Comparison of ENCODE assay signal across 1 cellular context in genomic region chrX:95524018-95524417, GRCh38.
A peak's percentile ranks its signal among the peaks of the same experiment; 100 is the strongest.
TF ChIP-seq lines count a peak whose summit lies in the region.

No MANE protein-coding gene starts in this region.

TF ChIP-seq in HEK293, 187 proteins besides CTCF, POLR2A, EP300 and RAD21 (continued from another document):
- TF ChIP-seq ZNF529 (tag by site-specific recombination; IDR thresholded peaks at IDR 0.05; ENCODE audit: insufficient replicate concordance) (peak; percentile 53), ZNF266 (tag by site-specific recombination; IDR thresholded peaks at IDR 0.05; ENCODE audit: low read depth) (peak; percentile 47; the same call in 1 of the 2 replicates), ZNF426 (tag by site-specific recombination; IDR thresholded peaks at IDR 0.05) (peak; percentile 65), ZXDB (tag by site-specific recombination; IDR thresholded peaks at IDR 0.05) (peak; percentile 23; the same call in 1 of the 2 replicates), ZNF140 (tag by site-specific recombination; IDR thresholded peaks at IDR 0.05) (peak; percentile 87), ZNF555 (tag by site-specific recombination; conservative IDR thresholded peaks at IDR 0.05) (peak; percentile 53), ZNF433 (tag by site-specific recombination; IDR thresholded peaks at IDR 0.05; ENCODE audit: low read depth) (0 out of 2 replicates have a peak, but pooled peaks have one; percentile 25), ZNF518A (tag by site-specific recombination; conservative IDR thresholded peaks at IDR 0.05; ENCODE audit: low read depth) (peak; percentile 57; the same call in 1 of the 2 replicates), ZNF202 (tag by site-specific recombination; IDR thresholded peaks at IDR 0.05; ENCODE audit: borderline replicate concordance) (peak; percentile 62; the same call in 1 of the 2 replicates)
